8 cellular contexts compared by ENCODE assay signal in genomic region chrX:134990475-134991473, GRCh38. TPM values are rescaled to one million over a fixed set of nuclear protein-coding genes. Genes with fewer than 3 reads are reported as not detected.
DNase-seq lines count a peak whose midpoint lies in the region; ATAC-seq and TF ChIP-seq lines count a peak whose summit lies in the region.

SMIM10 (plus strand) TSS chrX:134990991; CDS start chrX:134991096, 105 bp downstream.

- peak within 1 kb of the TSS; percentile 80 for H3K4me3 Mint-ChIP-seq in activated naive CD8-positive, alpha-beta T cell treated with anti-CD3 and anti-CD28 coated beads, Interleukin-2, amount 10 ng/mL, durations not matched to agents 7 days and 5 days

- peaks cover 4% of the 10 kb centered on the region for H3K4me1 Mint-ChIP-seq in activated naive CD8-positive, alpha-beta T cell treated with anti-CD3 and anti-CD28 coated beads, Interleukin-2, amount 10 ng/mL, durations not matched to agents 7 days and 5 days

- H3K27me3 ChIP-seq in heart right ventricle = peaks cover 0 to 37% (median 0%) of the 10 kb centered on the region in 7 donors

- no peaks in the 10 kb centered on the region for H3K36me3 ChIP-seq in heart right ventricle

- TF ChIP-seq CTCF in heart right ventricle (IDR thresholded peaks at IDR 0.05) = no peak

- 6 to 10% methylated on average over 34 to 42 of the region's 49 CpGs for WGBS in heart right ventricle, 2 donors

- peaks cover 11% of the 10 kb centered on the region for H3K27me3 Mint-ChIP-seq in activated naive CD8-positive, alpha-beta T cell treated with anti-CD3 and anti-CD28 coated beads, Interleukin-2, amount 10 ng/mL, durations not matched to agents 7 days and 5 days

- H3K27ac ChIP-seq in heart right ventricle = peak within 1 kb of the TSS in 9 of 10 donors; percentile 25 to 70 (median 58)

- H3K9me3 Mint-ChIP-seq in activated naive CD8-positive, alpha-beta T cell treated with anti-CD3 and anti-CD28 coated beads, Interleukin-2, amount 10 ng/mL, durations not matched to agents 7 days and 5 days = no peaks in the 10 kb centered on the region

- H3K4me3 ChIP-seq in heart right ventricle = peak within 1 kb of the TSS; percentile 25 to 65 (median 58)

- H3K27ac Mint-ChIP-seq in activated naive CD8-positive, alpha-beta T cell treated with anti-CD3 and anti-CD28 coated beads, Interleukin-2, amount 10 ng/mL, durations not matched to agents 7 days and 5 days = peak within 1 kb of the TSS; percentile 68

- no peaks in the 10 kb centered on the region for H3K9me3 ChIP-seq in heart right ventricle

- H3K36me3 Mint-ChIP-seq in activated naive CD8-positive, alpha-beta T cell treated with anti-CD3 and anti-CD28 coated beads, Interleukin-2, amount 10 ng/mL, durations not matched to agents 7 days and 5 days = no peaks in the 10 kb centered on the region

- peak; percentile 61 for ATAC-seq in GM21515 (IDR thresholded peaks at IDR 0.05; ENCODE audit: unreplicated experiment)
- ATAC-seq in activated naive CD8-positive, alpha-beta T cell treated with anti-CD3 and anti-CD28 coated beads, Interleukin-2, amount 10 ng/mL, durations not matched to agents 7 days and 5 days (ENCODE audit: low read depth) = peak; percentile 71
- peak; percentile 96 to 100 (median 99) for ATAC-seq in heart right ventricle
- ATAC-seq in HG02938 (IDR thresholded peaks at IDR 0.05; ENCODE audit: unreplicated experiment) = no peak

- POLR2A ChIA-PET in activated naive CD8-positive, alpha-beta T cell treated with anti-CD3 and anti-CD28 coated beads, Interleukin-2, amount 10 ng/mL, durations not matched to agents 7 days and 5 days (lab: Charles Lee) = interaction anchor here (0.9 kb wide), 1 partner anchor 61 kb away, joined by 3 read pairs; no protein-coding TSS in a partner anchor

- DNase-seq in CD1c-positive myeloid dendritic cell (ENCODE audit: extremely low spot score) (peak; percentile 63), NOMO-1 treated with dmso at 0.1 percent for 144 hours (lab: John Stamatoyannopoulos, UW; ENCODE audit: unreplicated experiment) (peak; percentile 8), heart right ventricle (peak; percentile 79 to 84), pons (ENCODE audit: low spot score) (peak; percentile 14), T-helper 9 cell (no peak)
- peak; percentile 57 for DNase-seq in activated naive CD8-positive, alpha-beta T cell treated with anti-CD3 and anti-CD28 coated beads, Interleukin-2, amount 10 ng/mL, durations not matched to agents 7 days and 5 days

- H3K4me1 ChIP-seq in heart right ventricle = peaks cover 0 to 22% (median 4%) of the 10 kb centered on the region in 9 donors

- intact Hi-C loops in heart right ventricle (cut with DNase I) = no loop called here

RNA-seq across cellular contexts. Expression of gene SMIM10, which starts in this region (rescaled TPM):
- under 1 TPM; 0.58 to 0.65 TPM for total RNA-seq in activated naive CD8-positive, alpha-beta T cell treated with anti-CD3 and anti-CD28 coated beads, Interleukin-2, amount 10 ng/mL, durations not matched to agents 7 days and 5 days
- total RNA-seq in heart right ventricle = 1 to 10 TPM; 3.7 to 7.4 (median 6.4) TPM
- 10 to 100 TPM in 1 of 2 donors, 1 to 10 TPM in 1; 6.8 to 15.0 TPM for polyA plus RNA-seq in heart right ventricle

Comparison
In these comparisons a context has a peak if more than half of its experiments do, and no peak if none do; other contexts are left out.
1. Peak in DNase-seq and ATAC-seq in activated naive CD8-positive, alpha-beta T cell treated with anti-CD3 and anti-CD28 coated beads, Interleukin-2, amount 10 ng/mL, durations not matched to agents 7 days and 5 days; RNA of the gene not detected or under 1 TPM.